In the genomic region with DNA sequence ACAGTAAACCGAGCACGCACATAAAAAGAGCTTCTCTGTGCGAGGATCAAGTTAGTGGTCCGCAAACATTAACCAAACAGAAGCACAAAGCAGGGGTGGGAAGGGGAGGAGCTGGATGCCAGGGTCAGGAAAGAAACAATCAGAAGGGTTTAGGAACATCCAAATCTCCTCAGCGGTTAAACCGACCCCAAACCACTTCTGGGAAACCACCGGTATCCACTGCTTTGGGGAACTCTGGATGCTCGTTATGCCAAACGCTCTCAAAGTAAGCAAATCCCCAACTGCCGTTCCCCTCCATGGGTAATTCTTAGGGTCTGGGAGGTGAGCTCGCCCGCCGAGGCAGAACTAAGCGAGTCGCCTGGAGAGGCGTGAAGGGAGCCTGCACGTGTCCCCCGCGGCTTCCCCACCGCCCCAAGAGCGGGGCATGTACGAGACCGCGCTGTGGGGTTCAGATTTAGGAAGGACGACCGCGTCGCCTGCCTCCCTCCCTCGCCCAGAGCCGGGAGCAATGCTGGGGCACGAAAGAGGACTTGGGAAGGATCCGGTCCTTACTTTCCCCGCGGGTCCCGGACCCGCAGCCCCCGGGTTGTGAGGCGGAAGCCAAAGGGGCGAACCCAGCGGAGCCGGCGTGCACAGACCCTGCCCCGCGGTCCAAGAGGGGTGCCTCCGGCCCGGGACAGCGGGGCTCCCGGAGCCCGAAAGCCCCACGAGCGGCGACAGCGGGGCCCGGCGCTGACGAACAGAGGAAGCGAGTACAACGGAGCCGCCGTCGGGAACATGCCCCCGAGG, we compare ENCODE assay signal across 1 cellular context.
TF ChIP-seq lines count a peak whose summit lies in the region.

No MANE protein-coding gene starts in this region.

TF ChIP-seq in HEK293, 187 proteins besides CTCF, POLR2A, EP300 and RAD21 (continued from another document):
- TF ChIP-seq ZBTB11 (tag by site-specific recombination; conservative IDR thresholded peaks at IDR 0.05; ENCODE audit: low read depth) (no peak), ZNF660 (tag by site-specific recombination; IDR thresholded peaks at IDR 0.05) (0 out of 2 replicates have a peak, but pooled peaks have one; percentile 14), ZNF76 (tag by site-specific recombination; IDR thresholded peaks at IDR 0.05; ENCODE audit: borderline replicate concordance, low read depth) (peak; percentile 52; the same call in 1 of the 2 replicates), ZBTB26 (tag by site-specific recombination; optimal IDR thresholded peaks at IDR 0.05) (peak; percentile 51), ZNF223 (tag by site-specific recombination; IDR thresholded peaks at IDR 0.05) (no peak), REPIN1 (tag by site-specific recombination; IDR thresholded peaks at IDR 0.05; ENCODE audit: low read depth) (no peak), PRDM1 (tag by site-specific recombination; IDR thresholded peaks at IDR 0.05) (no peak), ZNF555 (tag by site-specific recombination; conservative IDR thresholded peaks at IDR 0.05) (no peak), GFI1B (tag by site-specific recombination; IDR thresholded peaks at IDR 0.05) (no peak), ZSCAN23 (tag by site-specific recombination; IDR thresholded peaks at IDR 0.05) (no peak), MEIS1 (CRISPR knock-in tag; IDR thresholded peaks at IDR 0.05; ENCODE audit: borderline replicate concordance) (no peak), ZXDB (tag by site-specific recombination; IDR thresholded peaks at IDR 0.05) (no peak; the same call in 1 of the 2 replicates), GLIS2 (tag by site-specific recombination; IDR thresholded peaks at IDR 0.05) (peak; percentile 13; the same call in 1 of the 2 replicates), ZNF335 (tag by site-specific recombination; conservative IDR thresholded peaks at IDR 0.05) (peak; percentile 38; the same call in 1 of the 2 replicates), OSR2 (tag by site-specific recombination; IDR thresholded peaks at IDR 0.05) (no peak), PRDM10 (tag by site-specific recombination; IDR thresholded peaks at IDR 0.05) (peak; percentile 94), ZNF132 (tag by site-specific recombination; IDR thresholded peaks at IDR 0.05; ENCODE audit: borderline replicate concordance) (no peak), GLIS1 (tag by site-specific recombination; IDR thresholded peaks at IDR 0.05) (peak; percentile 72), ZNF501 (tag by site-specific recombination; IDR thresholded peaks at IDR 0.05) (no peak), ZNF174 (tag by site-specific recombination; IDR thresholded peaks at IDR 0.05) (no peak), ZNF221 (tag by site-specific recombination; IDR thresholded peaks at IDR 0.05; ENCODE audit: borderline replicate concordance) (no peak), GLI4 (tag by site-specific recombination; IDR thresholded peaks at IDR 0.05) (no peak), ZNF571 (tag by site-specific recombination; IDR thresholded peaks at IDR 0.05) (no peak), KLF1 (tag by site-specific recombination; IDR thresholded peaks at IDR 0.05) (no peak), ZNF37A (tag by site-specific recombination; IDR thresholded peaks at IDR 0.05) (no peak), ZEB2 (tag by site-specific recombination; IDR thresholded peaks at IDR 0.05) (0 out of 2 replicates have a peak, but pooled peaks have one; percentile 33), ZFP41 (tag by site-specific recombination; IDR thresholded peaks at IDR 0.05; ENCODE audit: borderline replicate concordance) (no peak), YY2 (tag by site-specific recombination; IDR thresholded peaks at IDR 0.05) (no peak), ZNF626 (tag by site-specific recombination; IDR thresholded peaks at IDR 0.05) (no peak), TRIM28 (IDR thresholded peaks at IDR 0.05; ENCODE audit: borderline replicate concordance, low read length) (no peak)
- TF ChIP-seq, protein P1, sequence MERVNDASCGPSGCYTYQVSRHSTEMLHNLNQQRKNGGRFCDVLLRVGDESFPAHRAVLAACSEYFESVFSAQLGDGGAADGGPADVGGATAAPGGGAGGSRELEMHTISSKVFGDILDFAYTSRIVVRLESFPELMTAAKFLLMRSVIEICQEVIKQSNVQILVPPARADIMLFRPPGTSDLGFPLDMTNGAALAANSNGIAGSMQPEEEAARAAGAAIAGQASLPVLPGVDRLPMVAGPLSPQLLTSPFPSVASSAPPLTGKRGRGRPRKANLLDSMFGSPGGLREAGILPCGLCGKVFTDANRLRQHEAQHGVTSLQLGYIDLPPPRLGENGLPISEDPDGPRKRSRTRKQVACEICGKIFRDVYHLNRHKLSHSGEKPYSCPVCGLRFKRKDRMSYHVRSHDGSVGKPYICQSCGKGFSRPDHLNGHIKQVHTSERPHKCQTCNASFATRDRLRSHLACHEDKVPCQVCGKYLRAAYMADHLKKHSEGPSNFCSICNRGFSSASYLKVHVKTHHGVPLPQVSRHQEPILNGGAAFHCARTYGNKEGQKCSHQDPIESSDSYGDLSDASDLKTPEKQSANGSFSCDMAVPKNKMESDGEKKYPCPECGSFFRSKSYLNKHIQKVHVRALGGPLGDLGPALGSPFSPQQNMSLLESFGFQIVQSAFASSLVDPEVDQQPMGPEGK (tag by site-specific recombination; IDR thresholded peaks at IDR 0.05) = peak; percentile 12
- TF ChIP-seq, protein P2, sequence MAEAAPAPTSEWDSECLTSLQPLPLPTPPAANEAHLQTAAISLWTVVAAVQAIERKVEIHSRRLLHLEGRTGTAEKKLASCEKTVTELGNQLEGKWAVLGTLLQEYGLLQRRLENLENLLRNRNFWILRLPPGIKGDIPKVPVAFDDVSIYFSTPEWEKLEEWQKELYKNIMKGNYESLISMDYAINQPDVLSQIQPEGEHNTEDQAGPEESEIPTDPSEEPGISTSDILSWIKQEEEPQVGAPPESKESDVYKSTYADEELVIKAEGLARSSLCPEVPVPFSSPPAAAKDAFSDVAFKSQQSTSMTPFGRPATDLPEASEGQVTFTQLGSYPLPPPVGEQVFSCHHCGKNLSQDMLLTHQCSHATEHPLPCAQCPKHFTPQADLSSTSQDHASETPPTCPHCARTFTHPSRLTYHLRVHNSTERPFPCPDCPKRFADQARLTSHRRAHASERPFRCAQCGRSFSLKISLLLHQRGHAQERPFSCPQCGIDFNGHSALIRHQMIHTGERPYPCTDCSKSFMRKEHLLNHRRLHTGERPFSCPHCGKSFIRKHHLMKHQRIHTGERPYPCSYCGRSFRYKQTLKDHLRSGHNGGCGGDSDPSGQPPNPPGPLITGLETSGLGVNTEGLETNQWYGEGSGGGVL (tag by site-specific recombination; IDR thresholded peaks at IDR 0.05) = no peak
- TF ChIP-seq, protein P3, sequence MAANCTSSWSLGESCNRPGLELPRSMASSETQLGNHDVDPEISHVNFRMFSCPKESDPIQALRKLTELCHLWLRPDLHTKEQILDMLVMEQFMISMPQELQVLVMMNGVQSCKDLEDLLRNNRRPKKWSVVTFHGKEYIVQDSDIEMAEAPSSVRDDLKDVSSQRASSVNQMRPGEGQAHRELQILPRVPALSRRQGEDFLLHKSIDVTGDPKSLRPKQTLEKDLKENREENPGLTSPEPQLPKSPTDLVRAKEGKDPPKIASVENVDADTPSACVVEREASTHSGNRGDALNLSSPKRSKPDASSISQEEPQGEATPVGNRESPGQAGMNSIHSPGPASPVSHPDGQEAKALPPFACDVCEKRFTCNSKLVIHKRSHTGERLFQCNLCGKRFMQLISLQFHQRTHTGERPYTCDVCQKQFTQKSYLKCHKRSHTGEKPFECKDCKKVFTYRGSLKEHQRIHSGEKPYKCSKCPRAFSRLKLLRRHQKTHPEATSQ (tag by site-specific recombination; IDR thresholded peaks at IDR 0.05) = no peak
- TF ChIP-seq, protein P4, sequence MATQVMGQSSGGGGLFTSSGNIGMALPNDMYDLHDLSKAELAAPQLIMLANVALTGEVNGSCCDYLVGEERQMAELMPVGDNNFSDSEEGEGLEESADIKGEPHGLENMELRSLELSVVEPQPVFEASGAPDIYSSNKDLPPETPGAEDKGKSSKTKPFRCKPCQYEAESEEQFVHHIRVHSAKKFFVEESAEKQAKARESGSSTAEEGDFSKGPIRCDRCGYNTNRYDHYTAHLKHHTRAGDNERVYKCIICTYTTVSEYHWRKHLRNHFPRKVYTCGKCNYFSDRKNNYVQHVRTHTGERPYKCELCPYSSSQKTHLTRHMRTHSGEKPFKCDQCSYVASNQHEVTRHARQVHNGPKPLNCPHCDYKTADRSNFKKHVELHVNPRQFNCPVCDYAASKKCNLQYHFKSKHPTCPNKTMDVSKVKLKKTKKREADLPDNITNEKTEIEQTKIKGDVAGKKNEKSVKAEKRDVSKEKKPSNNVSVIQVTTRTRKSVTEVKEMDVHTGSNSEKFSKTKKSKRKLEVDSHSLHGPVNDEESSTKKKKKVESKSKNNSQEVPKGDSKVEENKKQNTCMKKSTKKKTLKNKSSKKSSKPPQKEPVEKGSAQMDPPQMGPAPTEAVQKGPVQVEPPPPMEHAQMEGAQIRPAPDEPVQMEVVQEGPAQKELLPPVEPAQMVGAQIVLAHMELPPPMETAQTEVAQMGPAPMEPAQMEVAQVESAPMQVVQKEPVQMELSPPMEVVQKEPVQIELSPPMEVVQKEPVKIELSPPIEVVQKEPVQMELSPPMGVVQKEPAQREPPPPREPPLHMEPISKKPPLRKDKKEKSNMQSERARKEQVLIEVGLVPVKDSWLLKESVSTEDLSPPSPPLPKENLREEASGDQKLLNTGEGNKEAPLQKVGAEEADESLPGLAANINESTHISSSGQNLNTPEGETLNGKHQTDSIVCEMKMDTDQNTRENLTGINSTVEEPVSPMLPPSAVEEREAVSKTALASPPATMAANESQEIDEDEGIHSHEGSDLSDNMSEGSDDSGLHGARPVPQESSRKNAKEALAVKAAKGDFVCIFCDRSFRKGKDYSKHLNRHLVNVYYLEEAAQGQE (tag by site-specific recombination; IDR thresholded peaks at IDR 0.05) = no peak
- TF ChIP-seq, protein P5, sequence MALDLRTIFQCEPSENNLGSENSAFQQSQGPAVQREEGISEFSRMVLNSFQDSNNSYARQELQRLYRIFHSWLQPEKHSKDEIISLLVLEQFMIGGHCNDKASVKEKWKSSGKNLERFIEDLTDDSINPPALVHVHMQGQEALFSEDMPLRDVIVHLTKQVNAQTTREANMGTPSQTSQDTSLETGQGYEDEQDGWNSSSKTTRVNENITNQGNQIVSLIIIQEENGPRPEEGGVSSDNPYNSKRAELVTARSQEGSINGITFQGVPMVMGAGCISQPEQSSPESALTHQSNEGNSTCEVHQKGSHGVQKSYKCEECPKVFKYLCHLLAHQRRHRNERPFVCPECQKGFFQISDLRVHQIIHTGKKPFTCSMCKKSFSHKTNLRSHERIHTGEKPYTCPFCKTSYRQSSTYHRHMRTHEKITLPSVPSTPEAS (tag by site-specific recombination; IDR thresholded peaks at IDR 0.05) = no peak
